ENCODE assay signal across 35 cellular contexts in the genomic region with DNA sequence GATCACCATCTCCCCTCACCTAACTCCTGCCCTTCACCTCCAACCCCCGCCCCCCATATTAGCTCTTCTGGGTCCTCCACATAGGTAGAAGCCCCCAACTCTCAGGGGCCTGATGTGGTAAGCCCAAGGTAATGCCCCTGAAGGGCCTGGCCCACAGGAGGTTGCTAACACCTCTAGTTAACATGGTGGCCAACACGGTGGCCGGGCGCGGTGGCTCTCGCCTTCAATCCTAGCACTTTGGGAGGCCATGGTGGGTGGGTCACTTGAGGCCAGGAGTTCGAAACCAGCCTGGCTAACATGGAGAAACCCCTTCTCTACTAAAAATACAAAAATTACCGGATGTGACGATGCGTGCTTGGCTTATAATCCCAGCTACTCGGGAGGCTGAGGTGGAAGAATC. TPM values are rescaled to one million over a fixed set of nuclear protein-coding genes. Genes with fewer than 3 reads are reported as not detected.
"Had no signal": no experiment of that assay in that cellular context is flagged by ENCODE, and none has a peak within 500 bp of the region (broad histone marks: within the 10 kb centered on the region; RNA-seq: fewer than 3 reads in every experiment).

No MANE protein-coding gene starts in this region.

- H3K27ac ChIP-seq: KMS-11 had no signal

- DNase-seq: Karpas-422, Kasumi-1, KG1, MG63, MM.1S, MV-4-11, NCI-H1048, NCI-H1092, NCI-H1092 treated with DMSO at 0.1 percent for 48 hours, NCI-H1105, NCI-H1105 treated with DMSO at 0.1 percent for 48 hours, NCI-H1417, NCI-H1417 treated with DMSO at 0.1 percent for 48 hours, NCI-H1436, NCI-H1436 treated with DMSO at 0.1 percent for 48 hours, NCI-H146, NCI-H1694, NCI-H1694 treated with DMSO at 0.1 percent for 48 hours, NCI-H187, NCI-H187 treated with DMSO at 0.1 percent for 48 hours, NCI-H1930, NCI-H2029, NCI-H2029 treated with DMSO at 0.1 percent for 48 hours, NCI-H2081, NCI-H2081 treated with DMSO at 0.1 percent for 48 hours, NCI-H2107, NCI-H2171, NCI-H2171 treated with DMSO at 0.1 percent for 48 hours, NCI-H2227 treated with DMSO at 0.1 percent for 48 hours, NCI-H226, NCI-H345, NCI-H446, NCI-H446 treated with DMSO at 0.1 percent for 48 hours had no signal

- H3K9ac ChIP-seq: KMS-11 had no signal

- H3K4me2 ChIP-seq: KMS-11 had no signal

- H3K36me3 ChIP-seq: MG63 had no signal

- H3K9me3 ChIP-seq: MG63 had no signal

- H3K4me3 ChIP-seq: MG63 had no signal

- H3K27me3 ChIP-seq: MG63 had no signal

RNA-seq across cellular contexts. Expression of gene MLXIPL, which starts 1.0 kb away (rescaled TPM):
- total RNA-seq: MCF 10A had no signal
